ENCODE assay signal across 8 cellular contexts in the genomic region with DNA sequence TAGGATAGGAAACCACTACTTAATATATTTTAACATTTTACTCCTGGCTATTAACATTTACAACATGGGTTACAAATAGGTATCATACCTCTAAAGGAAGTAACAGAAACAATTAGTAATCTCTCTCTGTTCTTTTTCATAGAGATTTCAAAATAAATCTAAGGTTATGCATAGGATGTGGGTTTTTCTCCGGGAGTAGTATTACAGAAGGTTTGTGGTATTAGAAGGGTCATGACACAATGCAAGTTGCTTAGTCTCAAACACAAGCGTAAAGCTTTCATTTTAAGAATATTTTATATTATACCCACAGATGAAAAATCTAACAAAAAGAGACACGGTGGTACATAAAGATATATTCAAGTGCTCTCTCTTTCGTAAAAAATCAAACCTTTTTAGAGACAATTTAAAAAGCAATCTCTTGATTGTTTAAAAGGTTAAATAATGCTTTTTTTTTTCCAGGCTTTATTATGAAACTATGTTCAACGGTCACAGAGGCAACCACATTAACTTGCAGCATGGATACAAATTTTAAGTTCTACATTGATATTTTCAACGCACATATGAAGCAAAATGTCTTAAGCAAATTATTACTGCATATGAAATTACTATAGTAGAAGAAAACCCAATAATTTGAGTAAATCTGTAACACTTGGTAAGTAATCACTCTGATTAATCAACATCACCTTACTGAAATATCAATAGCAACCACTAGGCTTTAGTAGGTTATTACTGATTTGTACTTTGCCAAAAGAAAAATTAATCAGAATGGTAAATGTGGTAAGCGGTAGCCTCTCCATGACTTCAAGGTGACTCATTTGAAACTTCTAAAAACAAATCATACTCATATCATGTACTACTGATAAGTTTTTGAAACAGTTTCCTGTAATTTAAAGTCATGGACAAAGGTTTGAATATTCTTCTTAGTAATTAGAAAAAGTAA.
DNase-seq lines count a peak whose midpoint lies in the region; ATAC-seq and TF ChIP-seq lines count a peak whose summit lies in the region.

No MANE protein-coding gene starts in this region.

- no peaks in the 10 kb centered on the region for H3K9me3 ChIP-seq in left lung

- peaks cover 0 to 2% of the 10 kb centered on the region in 2 donors for H3K36me3 ChIP-seq in left lung

- H3K27me3 Mint-ChIP-seq in activated naive CD4-positive, alpha-beta T cell treated with anti-CD3 and anti-CD28 coated beads for 36 hours (ENCODE audit: low read depth) = no peaks in the 10 kb centered on the region

- peak overlapping the region; percentile 88 for H3K27ac Mint-ChIP-seq in activated naive CD4-positive, alpha-beta T cell treated with anti-CD3 and anti-CD28 coated beads for 36 hours

- H3K4me3 ChIP-seq in left lung = no peak overlapping the region

- H3K4me1 Mint-ChIP-seq in activated naive CD4-positive, alpha-beta T cell treated with anti-CD3 and anti-CD28 coated beads for 36 hours (ENCODE audit: low read depth) = peaks cover 72% of the 10 kb centered on the region

- peak overlapping the region in 1 of 2 donors; percentile 59 for H3K27ac ChIP-seq in left lung

- H3K9me3 Mint-ChIP-seq in activated naive CD4-positive, alpha-beta T cell treated with anti-CD3 and anti-CD28 coated beads for 36 hours = no peaks in the 10 kb centered on the region

- H3K27me3 ChIP-seq in left lung = no peaks in the 10 kb centered on the region

- DNase-seq in activated naive CD4-positive, alpha-beta T cell treated with anti-CD3 and anti-CD28 coated beads for 36 hours = no peak
- no peak for DNase-seq in activated naive CD4-positive, alpha-beta T cell (lab: John Stamatoyannopoulos, UW)
- DNase-seq in SKM-1 treated with dmso at 0.1 percent for 144 hours (lab: John Stamatoyannopoulos, UW; ENCODE audit: unreplicated experiment) (peak; percentile 95), left lung (no peak), NCI-H345 (lab: John Stamatoyannopoulos, UW) (no peak)
- DNase-seq in stimulated activated CD4-positive, alpha-beta T cell treated with anti-CD3 and anti-CD28 coated beads, Interleukin-4, amount 100 ng/mL, for 1 hour = no peak
- no peak for DNase-seq in activated CD8-positive, alpha-beta memory T cell treated with anti-CD3 and anti-CD28 coated beads for 24 hours

- H3K36me3 Mint-ChIP-seq in activated naive CD4-positive, alpha-beta T cell treated with anti-CD3 and anti-CD28 coated beads for 36 hours (ENCODE audit: low read depth) = no peaks in the 10 kb centered on the region

- intact Hi-C loops in activated naive CD4-positive, alpha-beta T cell treated with anti-CD3 and anti-CD28 coated beads for 36 hours (cut with micrococcal nuclease) = loop anchor here (1.0 to 5.0 kb wide), 9 partner anchors 8 to 1027 kb away; a partner anchor contains a TSS
- intact Hi-C loops in left lung (cut with DNase I) = no loop called here

- TF ChIP-seq CTCF in left lung (IDR thresholded peaks at IDR 0.05) = no peak

- peaks cover 0 to 22% of the 10 kb centered on the region in 2 donors for H3K4me1 ChIP-seq in left lung

- ATAC-seq in HG03060 (IDR thresholded peaks at IDR 0.05; ENCODE audit: low read depth, unreplicated experiment) = peak; percentile 67
- peak; percentile 45 for ATAC-seq in left lung

- CTCF ChIA-PET in activated naive CD4-positive, alpha-beta T cell treated with anti-CD3 and anti-CD28 coated beads for 36 hours (lab: Charles Lee) = interaction anchor here (0.5 to 1.9 kb wide), 10 partner anchors 8 to 481 kb away, joined by 3 to 10 read pairs (median 4); no protein-coding TSS in a partner anchor

- peak overlapping the region; percentile 45 for H3K4me3 Mint-ChIP-seq in activated naive CD4-positive, alpha-beta T cell treated with anti-CD3 and anti-CD28 coated beads for 36 hours
